ENCODE assay signal across 11 cellular contexts in the genomic region with DNA sequence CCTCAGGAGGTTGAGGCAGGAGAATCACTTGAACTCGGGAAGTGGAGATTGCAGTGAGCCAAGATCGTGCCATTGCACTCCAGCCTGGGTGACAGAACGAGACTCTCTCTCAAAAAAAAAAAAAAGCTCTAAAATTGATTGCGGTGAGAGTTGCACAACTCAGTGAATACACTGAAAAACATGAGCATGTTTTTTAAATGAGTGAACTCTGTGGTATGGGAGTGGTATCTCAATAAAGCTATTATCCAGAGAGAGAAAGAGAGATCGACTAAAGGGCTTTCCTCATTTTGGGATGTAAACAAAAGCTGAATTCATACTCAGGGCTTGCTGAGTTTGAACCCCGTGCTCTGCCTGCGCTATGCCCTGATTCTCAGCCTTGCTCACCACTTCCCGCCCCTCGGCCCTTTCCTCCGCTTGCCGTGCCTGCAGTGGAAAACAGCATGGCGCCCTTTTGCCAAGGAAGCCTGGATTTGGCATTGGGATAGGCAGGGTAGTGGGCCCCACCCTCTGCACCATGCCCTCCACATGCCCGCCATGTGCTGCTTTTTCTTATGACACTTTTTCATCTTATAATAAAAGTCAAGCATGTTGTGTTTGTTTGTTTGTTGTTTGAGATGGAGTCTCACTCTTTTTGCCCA.
DNase-seq lines count a peak whose midpoint lies in the region; ATAC-seq and TF ChIP-seq lines count a peak whose summit lies in the region.
"Had no signal": no experiment of that assay in that cellular context is flagged by ENCODE, and none has a peak within 500 bp of the region (broad histone marks: within the 10 kb centered on the region; RNA-seq: fewer than 3 reads in every experiment).

No MANE protein-coding gene starts in this region.

- H3K4me1 ChIP-seq in breast epithelium = no peaks in the 10 kb centered on the region
- peaks cover 0 to 64% (median 18%) of the 10 kb centered on the region in 3 donors for H3K4me1 ChIP-seq in gastroesophageal sphincter
- H3K4me1 ChIP-seq in aorta (ENCODE audit: control insufficient read depth in 1 of 2, insufficient read depth in 2 of 2, low read length in 2 of 2) = peaks cover 0 to 9% of the 10 kb centered on the region in 2 donors
- no peaks in the 10 kb centered on the region for H3K4me1 ChIP-seq in OCI-LY7 (ENCODE audit: insufficient read depth, low read length, poor library complexity, severe bottlenecking)

- TF ChIP-seq CTCF in MCF 10A (IDR thresholded peaks at IDR 0.05; ENCODE audit: unreplicated experiment) = no peak
- TF ChIP-seq CTCF in breast epithelium (IDR thresholded peaks at IDR 0.05) = no peak
- TF ChIP-seq CTCF in gastroesophageal sphincter (IDR thresholded peaks at IDR 0.05) = no peak
- no peak for TF ChIP-seq CTCF in OCI-LY7 (conservative IDR thresholded peaks at IDR 0.05; ENCODE audit: low read length)

- H3K36me3 ChIP-seq in breast epithelium (no peaks in the 10 kb centered on the region), gastroesophageal sphincter (peaks cover 0 to 39% of the 10 kb centered on the region in 2 donors), aorta (ENCODE audit: control insufficient read depth in 1 of 2, insufficient read depth in 2 of 2, low read length in 1 of 2) (no peaks in the 10 kb centered on the region), OCI-LY7 (ENCODE audit: insufficient read depth, low read length) (no peaks in the 10 kb centered on the region)

- peak; percentile 75 for DNase-seq in MCF 10A (ENCODE audit: unreplicated experiment)
- no peak for DNase-seq in breast epithelium (ENCODE audit: low spot score in 2 of 2)
- DNase-seq in activated CD4-positive, alpha-beta memory T cell treated with anti-CD3 and anti-CD28 coated beads for 36 hours = no peak
- no peak for DNase-seq in aorta
- no peak for DNase-seq in stimulated activated CD4-positive, alpha-beta T cell treated with anti-CD3 and anti-CD28 coated beads, Interleukin-4, amount 100 ng/mL, for 24 hours
- DNase-seq in OCI-LY7 (ENCODE audit: low spot score) = no peak
- DNase-seq: COR-L47 had no signal

- no peak overlapping the region for H2AFZ ChIP-seq in OCI-LY7 (ENCODE audit: low read length)

- no peaks in the 10 kb centered on the region for H3K9me2 ChIP-seq in OCI-LY7 (ENCODE audit: insufficient read depth, low read length)

- no peaks in the 10 kb centered on the region for H4K20me1 ChIP-seq in OCI-LY7 (ENCODE audit: insufficient read depth, low read length)

- no peak overlapping the region for H3K27ac Mint-ChIP-seq in MCF 10A (ENCODE audit: low read depth, unreplicated experiment)
- H3K27ac Mint-ChIP-seq in activated CD4-positive, alpha-beta memory T cell treated with anti-CD3 and anti-CD28 coated beads for 36 hours = peak overlapping the region; percentile 52

- peaks cover 17% of the 10 kb centered on the region for H3K36me3 Mint-ChIP-seq in MCF 10A (ENCODE audit: insufficient read depth, unreplicated experiment)
- H3K36me3 Mint-ChIP-seq in activated CD4-positive, alpha-beta memory T cell treated with anti-CD3 and anti-CD28 coated beads for 36 hours = peaks cover 6% of the 10 kb centered on the region

- no peak overlapping the region for H3K4me2 ChIP-seq in OCI-LY7 (ENCODE audit: low read length)

- H3K27ac ChIP-seq in breast epithelium (peak overlapping the region in 1 of 2 donors; percentile 38), gastroesophageal sphincter (peak overlapping the region; percentile 53 to 95 (median 90)), aorta (ENCODE audit: low read depth in 1 of 2, low read length in 2 of 2) (peak overlapping the region; percentile 12 to 47), OCI-LY7 (ENCODE audit: low read depth, low read length, poor library complexity, severe bottlenecking) (no peak overlapping the region)
- H3K27ac ChIP-seq: RWPE1 had no signal

- H3K4me3 ChIP-seq in breast epithelium = no peak overlapping the region
- H3K4me3 ChIP-seq in gastroesophageal sphincter = no peak overlapping the region
- no peak overlapping the region for H3K4me3 ChIP-seq in aorta (ENCODE audit: low read length in 2 of 2)
- no peak overlapping the region for H3K4me3 ChIP-seq in OCI-LY7 (ENCODE audit: low read depth, low read length, poor library complexity, severe bottlenecking)
- H3K4me3 ChIP-seq: K562 had no signal

- no peak for TF ChIP-seq POLR2A in breast epithelium (IDR thresholded peaks at IDR 0.05)
- TF ChIP-seq POLR2A in gastroesophageal sphincter (IDR thresholded peaks at IDR 0.05) = no peak

- H3K9me3 Mint-ChIP-seq in MCF 10A (ENCODE audit: unreplicated experiment) = no peaks in the 10 kb centered on the region
- peaks cover 6% of the 10 kb centered on the region for H3K9me3 Mint-ChIP-seq in activated CD4-positive, alpha-beta memory T cell treated with anti-CD3 and anti-CD28 coated beads for 36 hours

- TF ChIP-seq EP300 in gastroesophageal sphincter (IDR thresholded peaks at IDR 0.05) = no peak

- whole genome bisulfite sequencing in gastroesophageal sphincter (ENCODE audit: low coverage in 1 of 2), 2 donors = 83 to 84% methylated on average over 11 to 13 of the region's 13 CpGs
- 94 to 95% methylated on average over 13 of the region's 13 CpGs for WGBS in aorta, 2 donors

- intact Hi-C loops in MCF 10A (cut with micrococcal nuclease) (no loop called here), breast epithelium (cut with DNase I; ENCODE audit: low total_unique reads) (no loop called here), aorta (cut with DNase I) (loop anchor here (2.0 to 5.0 kb wide), 3 partner anchors 35 to 1331 kb away; a partner anchor contains a TSS), OCI-LY7 (cut with micrococcal nuclease; ENCODE audit: unreplicated experiment) (no loop called here)
- intact Hi-C loops in activated CD4-positive, alpha-beta memory T cell treated with anti-CD3 and anti-CD28 coated beads for 36 hours (cut with micrococcal nuclease) = no loop called here

- no peak for ATAC-seq in gastroesophageal sphincter
- ATAC-seq in aorta (ENCODE audit: low FRiP score) = no peak
- no peak for ATAC-seq in GM19351 (IDR thresholded peaks at IDR 0.05; ENCODE audit: unreplicated experiment)
- ATAC-seq: K562 had no signal

- H3K4me3 Mint-ChIP-seq in MCF 10A (ENCODE audit: unreplicated experiment) = no peak overlapping the region
- H3K4me3 Mint-ChIP-seq in activated CD4-positive, alpha-beta memory T cell treated with anti-CD3 and anti-CD28 coated beads for 36 hours = no peak overlapping the region

- POLR2A ChIA-PET in MCF 10A (lab: Yijun Ruan, JAX) = interaction anchor here (0.7 to 3.7 kb wide), 3 partner anchors 37 to 345 kb away, joined by 3 to 23 read pairs (median 4); no protein-coding TSS in a partner anchor
- POLR2A ChIA-PET in activated CD4-positive, alpha-beta memory T cell treated with anti-CD3 and anti-CD28 coated beads for 36 hours (lab: Charles Lee) = interaction anchor here (0.6 kb wide), 1 partner anchor 138 kb away, joined by 3 read pairs; no protein-coding TSS in a partner anchor
- POLR2A ChIA-PET in OCI-LY7 (lab: Charles Lee) = no interaction called here

- peaks cover 38% of the 10 kb centered on the region for H3K4me1 Mint-ChIP-seq in MCF 10A (ENCODE audit: insufficient read depth, unreplicated experiment)
- H3K4me1 Mint-ChIP-seq in activated CD4-positive, alpha-beta memory T cell treated with anti-CD3 and anti-CD28 coated beads for 36 hours (ENCODE audit: low read depth) = peaks cover 57% of the 10 kb centered on the region

- H3K79me2 ChIP-seq in OCI-LY7 (ENCODE audit: insufficient read depth, low read depth, low read length) = no peaks in the 10 kb centered on the region

- no peaks in the 10 kb centered on the region for H3K27me3 Mint-ChIP-seq in MCF 10A (ENCODE audit: insufficient read depth, unreplicated experiment)
- no peaks in the 10 kb centered on the region for H3K27me3 Mint-ChIP-seq in activated CD4-positive, alpha-beta memory T cell treated with anti-CD3 and anti-CD28 coated beads for 36 hours

- H3K27me3 ChIP-seq in breast epithelium (no peaks in the 10 kb centered on the region), gastroesophageal sphincter (no peaks in the 10 kb centered on the region), aorta (ENCODE audit: control insufficient read depth in 1 of 2, insufficient read depth in 2 of 2, low read length in 1 of 2) (no peaks in the 10 kb centered on the region)

- BruUV-seq in MCF 10A (replicated peaks; lab: Mats Ljungman, UMichigan) (no TSS peak), OCI-LY7 (replicated peaks; lab: Mats Ljungman, UMichigan) (no TSS peak)

- CTCF ChIA-PET in MCF 10A (lab: Yijun Ruan, JAX) = interaction anchor here (0.6 kb wide), 3 partner anchors 104 to 1322 kb away, joined by 3 to 4 read pairs (median 4); no protein-coding TSS in a partner anchor
- CTCF ChIA-PET in activated CD4-positive, alpha-beta memory T cell treated with anti-CD3 and anti-CD28 coated beads for 36 hours (lab: Charles Lee) = interaction anchor here (0.7 kb wide), 1 partner anchor 29 kb away, joined by 3 read pairs; no protein-coding TSS in a partner anchor
- CTCF ChIA-PET in OCI-LY7 (lab: Charles Lee; ENCODE audit: unreplicated experiment) = no interaction called here

- H3K9me3 ChIP-seq in breast epithelium = peaks cover 0 to 7% of the 10 kb centered on the region in 2 donors
- H3K9me3 ChIP-seq in gastroesophageal sphincter = peaks cover 0 to 10% (median 0%) of the 10 kb centered on the region in 3 donors
- no peaks in the 10 kb centered on the region for H3K9me3 ChIP-seq in aorta (ENCODE audit: control insufficient read depth, low read length)
- H3K9me3 ChIP-seq in OCI-LY7 (ENCODE audit: low read length) = no peaks in the 10 kb centered on the region

Comparison
In these comparisons a context has a peak if more than half of its experiments do, and no peak if none do; other contexts are left out.
1. intact Hi-C loops: an anchor here in aorta (2.0 to 5.0 kb wide); none called in MCF 10A, breast epithelium, activated CD4-positive, alpha-beta memory T cell treated with anti-CD3 and anti-CD28 coated beads for 36 hours and OCI-LY7.